In genomic region chr1:65168867-65169266, GRCh38 we compare ENCODE assay signal across 21 cellular contexts. TPM values are rescaled to one million over a fixed set of nuclear protein-coding genes. Genes with fewer than 3 reads are reported as not detected.
"Had no signal": no experiment of that assay in that cellular context is flagged by ENCODE, and none has a peak within 500 bp of the region (broad histone marks: within the 10 kb centered on the region; RNA-seq: fewer than 3 reads in every experiment).

No MANE protein-coding gene starts in this region.

- H3K4me3 ChIP-seq: esophagus muscularis mucosa, lower lobe of right lung, pancreas, prostate gland, stomach, suprapubic skin, tibial nerve had no signal

- H3K9me3 ChIP-seq: esophagus muscularis mucosa, lower lobe of right lung, pancreas, prostate gland, stomach, suprapubic skin, tibial nerve had no signal

- DNase-seq: activated CD4-positive, alpha-beta T cell treated with anti-CD3 and anti-CD28 coated beads for 36 hours; activated CD4-positive, CD25-positive, alpha-beta regulatory T cell; activated CD8-positive, alpha-beta memory T cell treated with anti-CD3 and anti-CD28 coated beads, Interleukin-2, amount 10 ng/mL, durations not matched to agents 7 days and 5 days; activated CD8-positive, alpha-beta T cell treated with anti-CD3 and anti-CD28 coated beads, Interleukin-2, amount 10 ng/mL, durations not matched to agents 7 days and 5 days; activated naive CD8-positive, alpha-beta T cell treated with anti-CD3 and anti-CD28 coated beads, Interleukin-2, amount 50 U/mL, for 24 hours; activated T-cell treated with anti-CD3 and anti-CD28 coated beads, Interleukin-2, amount 50 U/mL, for 48 hours; foreskin keratinocyte; lower lobe of right lung; mesenchymal stem cell; naive thymus-derived CD8-positive, alpha-beta T cell; nucleus accumbens; pancreas; stimulated activated CD4-positive, alpha-beta T cell treated with anti-CD3 and anti-CD28 coated beads, Interleukin-15, amount 100 ng/mL, for 24 hours; stimulated activated CD4-positive, alpha-beta T cell treated with anti-CD3 and anti-CD28 coated beads, Interleukin-2, amount 100 ng/mL, for 24 hours; stimulated activated naive B cell treated with anti-CD40 and anti-IgM and Interleukin-4, amounts not matched to agents 10 μg/mL and 1 μg/mL and 100 μg/mL, for 72 hours; stomach; T-helper 1 cell had no signal

- H3K4me1 ChIP-seq: pancreas, prostate gland had no signal

- ATAC-seq: activated CD4-positive, alpha-beta T cell treated with anti-CD3 and anti-CD28 coated beads for 36 hours; activated CD8-positive, alpha-beta memory T cell treated with anti-CD3 and anti-CD28 coated beads, Interleukin-2, amount 10 ng/mL, durations not matched to agents 7 days and 5 days; activated CD8-positive, alpha-beta T cell treated with anti-CD3 and anti-CD28 coated beads, Interleukin-2, amount 10 ng/mL, durations not matched to agents 7 days and 5 days; activated naive CD8-positive, alpha-beta T cell treated with anti-CD3 and anti-CD28 coated beads, Interleukin-2, amount 50 U/mL, for 24 hours; foreskin keratinocyte; lower lobe of right lung; naive thymus-derived CD8-positive, alpha-beta T cell; pancreas; stimulated activated naive B cell treated with anti-CD40 and anti-IgM and Interleukin-4, amounts not matched to agents 10 μg/mL and 1 μg/mL and 100 μg/mL, for 72 hours had no signal

- H3K36me3 ChIP-seq: esophagus muscularis mucosa, lower lobe of right lung, pancreas, prostate gland, stomach, suprapubic skin, tibial nerve had no signal

- H3K27me3 ChIP-seq: esophagus muscularis mucosa, pancreas, stomach, suprapubic skin, tibial nerve had no signal

- H3K27ac ChIP-seq: foreskin keratinocyte, lower lobe of right lung, pancreas, suprapubic skin, tibial nerve had no signal

RNA-seq across cellular contexts. Expression of gene AK4, which starts 20.9 kb away (rescaled TPM):
- polyA plus RNA-seq: naive thymus-derived CD8-positive, alpha-beta T cell had no signal
